Comparison of ENCODE assay signal across 30 cellular contexts in the genomic region with DNA sequence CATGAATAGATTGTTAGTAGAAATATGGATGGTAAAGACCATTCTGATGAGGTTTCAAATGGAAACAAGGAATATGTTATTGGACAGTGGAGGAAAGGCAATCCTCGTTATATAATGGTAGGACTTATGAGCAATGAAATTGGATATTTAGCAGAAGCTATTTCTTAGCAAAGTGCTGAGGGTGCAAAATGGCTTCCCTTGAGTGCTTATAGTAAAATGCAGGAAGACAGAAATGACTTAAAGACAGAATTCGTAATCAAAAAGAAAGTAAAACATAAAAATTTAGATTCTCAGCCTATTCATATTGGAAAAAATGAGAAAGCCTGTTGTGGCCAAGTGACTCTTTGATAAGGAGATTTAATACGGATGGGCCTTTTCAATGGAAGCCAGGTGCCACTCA.
"Had no signal": no experiment of that assay in that cellular context is flagged by ENCODE, and none has a peak within 500 bp of the region (broad histone marks: within the 10 kb centered on the region; RNA-seq: fewer than 3 reads in every experiment).

No MANE protein-coding gene starts in this region.

- H3K4me1 Mint-ChIP-seq: activated CD8-positive, alpha-beta memory T cell treated with anti-CD3 and anti-CD28 coated beads, Interleukin-2, amount 10 ng/mL, durations not matched to agents 7 days and 5 days; central memory CD8-positive, alpha-beta T cell had no signal

- FAIRE-seq: astrocyte, bronchial epithelial cell, frontal cortex had no signal

- H3K9me3 Mint-ChIP-seq: activated T-helper 2 cell treated with anti-CD3 and anti-CD28 coated beads, Interferon-gamma antibody, Interleukin-2, Interleukin-4, amounts not matched to agents 10 μg/mL and 5 μg/mL and 100 μg/mL, durations not matched to agents 14 hours and 24 hours and 36 hours; dendritic cell treated with granulocyte-macrophage colony-stimulating factor and Interleukin-4, amounts not matched to agents 40 ng/mL and 50 ng/mL, for 4 days; endodermal cell had no signal

- DNase-seq: activated CD4-positive, alpha-beta T cell treated with anti-CD3 and anti-CD28 coated beads for 48 hours; activated CD4-positive, alpha-beta T cell treated with anti-CD3 and anti-CD28 coated beads, Interleukin-2, amount 50 U/mL, for 1 hour; activated CD4-positive, alpha-beta T cell treated with anti-CD3 and anti-CD28 coated beads, Interleukin-2, amount 50 U/mL, for 48 hours; activated CD4-positive, CD25-positive, alpha-beta regulatory T cell; activated CD4-positive, CD25-positive, alpha-beta regulatory T cell treated with anti-CD3 and anti-CD28 coated beads, Interleukin-2, amount 50 U/mL, for 72 hours; activated CD8-positive, alpha-beta memory T cell treated with anti-CD3 and anti-CD28 coated beads, Interleukin-2, amount 10 ng/mL, durations not matched to agents 7 days and 5 days; activated CD8-positive, alpha-beta memory T cell treated with anti-CD3 and anti-CD28 coated beads, Interleukin-2, amount 50 U/mL, for 4 hours; activated CD8-positive, alpha-beta T cell treated with anti-CD3 and anti-CD28 coated beads for 36 hours; activated gamma-delta T cell; activated naive CD4-positive, alpha-beta T cell treated with anti-CD3 and anti-CD28 coated beads, Interleukin-2, amount 50 U/mL, for 16 hours; activated naive CD4-positive, alpha-beta T cell treated with Interleukin-2 at 50 U/mL for 16 hours; activated T-cell treated with anti-CD3 and anti-CD28 coated beads, Interleukin-2, amount 50 U/mL, for 1 hour; amniotic stem cell; anterior cingulate cortex; brain microvascular endothelial cell; dorsolateral prefrontal cortex; effector memory CD4-positive, alpha-beta T cell; endodermal cell; foreskin fibroblast; head of caudate nucleus; T-helper 2 cell had no signal

- H3K36me3 Mint-ChIP-seq: activated CD8-positive, alpha-beta memory T cell treated with anti-CD3 and anti-CD28 coated beads, Interleukin-2, amount 10 ng/mL, durations not matched to agents 7 days and 5 days; activated naive CD8-positive, alpha-beta T cell had no signal

- ATAC-seq: activated CD8-positive, alpha-beta memory T cell treated with anti-CD3 and anti-CD28 coated beads, Interleukin-2, amount 10 ng/mL, durations not matched to agents 7 days and 5 days; activated CD8-positive, alpha-beta T cell treated with anti-CD3 and anti-CD28 coated beads for 36 hours; esophagus mucosa had no signal

- H3K4me3 ChIP-seq: coronary artery, dorsolateral prefrontal cortex had no signal

- H3K36me3 ChIP-seq: brain microvascular endothelial cell had no signal

- H3K4me3 Mint-ChIP-seq: activated CD8-positive, alpha-beta memory T cell treated with anti-CD3 and anti-CD28 coated beads, Interleukin-2, amount 10 ng/mL, durations not matched to agents 7 days and 5 days; activated CD8-positive, alpha-beta T cell treated with anti-CD3 and anti-CD28 coated beads for 36 hours; activated naive CD8-positive, alpha-beta T cell; central memory CD8-positive, alpha-beta T cell; dendritic cell treated with granulocyte-macrophage colony-stimulating factor and Interleukin-4, amounts not matched to agents 40 ng/mL and 50 ng/mL, for 4 days; endodermal cell had no signal

- H3K27me3 ChIP-seq: brain microvascular endothelial cell, dorsolateral prefrontal cortex had no signal

- H3K27me3 Mint-ChIP-seq: activated CD8-positive, alpha-beta memory T cell treated with anti-CD3 and anti-CD28 coated beads, Interleukin-2, amount 10 ng/mL, durations not matched to agents 7 days and 5 days; dendritic cell treated with granulocyte-macrophage colony-stimulating factor and Interleukin-4, amounts not matched to agents 40 ng/mL and 50 ng/mL, for 4 days had no signal

- H3K27ac ChIP-seq: coronary artery, dorsolateral prefrontal cortex had no signal

- H3K27ac Mint-ChIP-seq: activated CD8-positive, alpha-beta memory T cell treated with anti-CD3 and anti-CD28 coated beads, Interleukin-2, amount 10 ng/mL, durations not matched to agents 7 days and 5 days; activated CD8-positive, alpha-beta T cell treated with anti-CD3 and anti-CD28 coated beads for 36 hours; activated naive CD8-positive, alpha-beta T cell; activated T-helper 2 cell treated with anti-CD3 and anti-CD28 coated beads, Interferon-gamma antibody, Interleukin-2, Interleukin-4, amounts not matched to agents 10 μg/mL and 5 μg/mL and 100 μg/mL, durations not matched to agents 14 hours and 24 hours and 36 hours; dendritic cell treated with granulocyte-macrophage colony-stimulating factor and Interleukin-4, amounts not matched to agents 40 ng/mL and 50 ng/mL, for 4 days; endodermal cell had no signal
